In the genomic region with DNA sequence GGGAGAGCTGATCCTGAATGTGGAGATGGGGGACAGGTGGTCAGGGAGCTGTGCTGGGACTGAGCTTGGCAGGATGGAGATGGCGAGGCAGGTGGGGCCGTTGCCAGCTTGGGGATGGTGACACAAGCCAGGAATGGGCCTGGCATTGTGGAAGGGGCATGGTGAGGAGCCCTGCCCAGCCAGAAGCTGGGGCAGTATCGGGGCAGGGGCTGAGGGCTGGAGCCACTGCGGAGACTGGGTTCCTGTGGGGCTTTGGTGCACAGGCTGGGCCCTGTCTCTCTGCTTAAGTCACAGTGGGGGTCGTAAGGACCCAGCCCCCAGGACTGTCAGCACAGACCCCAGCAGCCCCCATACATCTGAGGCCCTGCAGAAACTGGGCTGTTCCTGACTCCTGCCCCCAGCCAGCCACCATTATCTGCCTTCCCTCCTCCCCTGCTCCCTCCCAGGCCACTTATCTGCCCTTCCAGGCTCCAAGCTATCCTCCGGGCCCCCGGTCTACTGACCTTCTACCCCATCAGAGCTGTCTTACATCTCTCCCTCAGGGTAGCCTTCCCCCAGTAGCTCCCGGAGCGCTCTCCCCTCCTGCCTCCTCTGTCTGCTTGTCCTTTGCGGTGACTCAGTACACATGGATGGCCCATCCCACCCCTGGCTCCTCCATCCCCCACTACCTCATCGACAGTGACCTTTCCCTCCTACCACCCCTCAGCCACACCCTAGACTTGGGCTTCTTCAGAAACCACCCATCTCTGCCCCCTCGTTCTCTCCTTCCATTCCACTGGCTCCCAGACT, we compare ENCODE assay signal across 13 cellular contexts. TPM values are rescaled to one million over a fixed set of nuclear protein-coding genes. Genes with fewer than 3 reads are reported as not detected.
DNase-seq lines count a peak whose midpoint lies in the region; ATAC-seq and TF ChIP-seq lines count a peak whose summit lies in the region.
"Had no signal": no experiment of that assay in that cellular context is flagged by ENCODE, and none has a peak within 500 bp of the region (broad histone marks: within the 10 kb centered on the region; RNA-seq: fewer than 3 reads in every experiment).

No MANE protein-coding gene starts in this region.

- H3K27ac Mint-ChIP-seq in endothelial cell (ENCODE audit: unreplicated experiment), result peak overlapping the region; percentile 61

- H3K4me3 Mint-ChIP-seq in endothelial cell (ENCODE audit: unreplicated experiment), result no peak overlapping the region

- H3K9ac ChIP-seq in muscle layer of colon (ENCODE audit: low read length), result no peak overlapping the region

- H3K9me3 ChIP-seq in muscle layer of colon (ENCODE audit: low read length), result no peaks in the 10 kb centered on the region
- H3K9me3 ChIP-seq in upper lobe of left lung, result no peaks in the 10 kb centered on the region

- H3K4me3 ChIP-seq in muscle layer of colon (ENCODE audit: low read depth in 1 of 2, low read length in 2 of 2) (no peak overlapping the region), upper lobe of left lung (no peak overlapping the region)

- peak; percentile 17 to 75 for ATAC-seq in upper lobe of left lung (ENCODE audit: low FRiP score in 2 of 2)

- no peak for TF ChIP-seq EP300 in upper lobe of left lung (IDR thresholded peaks at IDR 0.05)

- H3K4me1 Mint-ChIP-seq in endothelial cell (ENCODE audit: unreplicated experiment), result peaks cover 21% of the 10 kb centered on the region

- no peak for TF ChIP-seq CTCF in endothelial cell (IDR thresholded peaks at IDR 0.05; ENCODE audit: unreplicated experiment)
- TF ChIP-seq CTCF in upper lobe of left lung (IDR thresholded peaks at IDR 0.05), result no peak

- H3K36me3 ChIP-seq in muscle layer of colon (ENCODE audit: insufficient read depth, low read length), result peaks cover 42% of the 10 kb centered on the region
- H3K36me3 ChIP-seq in upper lobe of left lung, result peaks cover 0 to 20% (median 3%) of the 10 kb centered on the region in 4 donors

- peak; percentile 4 for DNase-seq in activated CD8-positive, alpha-beta memory T cell treated with anti-CD3 and anti-CD28 coated beads, Interleukin-2, amount 50 U/mL, for 4 hours
- no peak for DNase-seq in activated CD8-positive, alpha-beta memory T cell treated with anti-CD3 and anti-CD28 coated beads, Interleukin-2, amount 50 U/mL, for 48 hours
- DNase-seq in endothelial cell (ENCODE audit: low spot score) (peak; percentile 1), upper lobe of left lung (peak in 1 of 2 donors; percentile 18), NCI-H1694 (lab: John Stamatoyannopoulos, UW) (no peak), NCI-H2171 treated with DMSO at 0.1 percent for 48 hours (lab: John Stamatoyannopoulos, UW) (no peak), HCEC 1CT (no peak)
- DNase-seq: activated naive CD4-positive, alpha-beta T cell treated with Interleukin-2 at 50 U/mL for 16 hours; dermis blood vessel endothelial cell; KG1; small intestine had no signal

- H3K27me3 ChIP-seq in muscle layer of colon (ENCODE audit: control insufficient read depth in 1 of 2, insufficient read depth in 2 of 2, low read length in 2 of 2) (no peaks in the 10 kb centered on the region), upper lobe of left lung (no peaks in the 10 kb centered on the region)

- peaks cover 22% of the 10 kb centered on the region for H3K27me3 Mint-ChIP-seq in endothelial cell (ENCODE audit: unreplicated experiment)

- WGBS in upper lobe of left lung, 2 donors, result 86 to 88% methylated on average over 9 to 12 of the region's 12 CpGs

- H3K27ac ChIP-seq in muscle layer of colon (ENCODE audit: low read depth, low read length) (peak overlapping the region; percentile 83), upper lobe of left lung (peak overlapping the region; percentile 9 to 64 (median 36))
- H3K27ac ChIP-seq: VCaP had no signal

- peaks cover 62% of the 10 kb centered on the region for H3K4me1 ChIP-seq in muscle layer of colon (ENCODE audit: insufficient read depth, low read length)
- peaks cover 0 to 9% (median 2%) of the 10 kb centered on the region in 4 donors for H3K4me1 ChIP-seq in upper lobe of left lung

- TF ChIP-seq POLR2A in upper lobe of left lung (IDR thresholded peaks at IDR 0.05), result no peak

- H3K9me3 Mint-ChIP-seq in endothelial cell (ENCODE audit: unreplicated experiment), result no peaks in the 10 kb centered on the region

- peaks cover 44% of the 10 kb centered on the region for H3K36me3 Mint-ChIP-seq in endothelial cell (ENCODE audit: low read depth, unreplicated experiment)

RNA-seq across cellular contexts. Expression of gene PPIF, which starts 44.2 kb away (rescaled TPM):
- total RNA-seq in endothelial cell (ENCODE audit: unreplicated experiment) (21.9 TPM), upper lobe of left lung (10 to 100 TPM; 19.3 to 46.5 (median 31.2) TPM)

RNA-seq across cellular contexts. Expression of gene ZCCHC24, which starts 54.0 kb away (rescaled TPM):
- 60.0 TPM for total RNA-seq in endothelial cell (ENCODE audit: unreplicated experiment)
- total RNA-seq in upper lobe of left lung, result 10 to 100 TPM; 12.6 to 45.7 (median 21.0) TPM

Comparison
In these comparisons a context has a peak if more than half of its experiments do, and no peak if none do; other contexts are left out.
1. DNase-seq: peak in activated CD8-positive, alpha-beta memory T cell treated with anti-CD3 and anti-CD28 coated beads, Interleukin-2, amount 50 U/mL, for 4 hours (single experiment) and endothelial cell (single experiment); none in activated CD8-positive, alpha-beta memory T cell treated with anti-CD3 and anti-CD28 coated beads, Interleukin-2, amount 50 U/mL, for 48 hours (single experiment), NCI-H1694 (single experiment), NCI-H2171 treated with DMSO at 0.1 percent for 48 hours (single experiment) and HCEC 1CT (single experiment).